Comparison of ENCODE assay signal across 27 cellular contexts in the genomic region with DNA sequence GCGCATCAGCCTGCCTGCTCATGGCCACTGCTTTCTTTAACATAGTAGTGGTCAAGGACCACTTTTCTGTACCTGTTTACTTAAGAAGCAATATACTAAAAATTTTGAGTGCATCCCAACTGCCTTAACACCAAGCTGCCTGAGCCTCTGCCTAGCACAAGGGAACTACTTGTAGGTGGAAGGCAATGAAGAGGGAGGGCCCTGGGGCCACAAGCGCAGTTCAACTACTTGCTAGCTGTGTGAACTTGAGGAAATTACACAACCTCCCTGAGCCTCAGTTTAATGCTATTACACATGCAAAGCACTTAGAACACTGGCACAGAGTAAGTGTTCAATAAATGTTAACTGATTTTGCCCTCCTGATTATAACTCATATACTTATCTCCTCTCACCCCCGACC. TPM values are rescaled to one million over a fixed set of nuclear protein-coding genes. Genes with fewer than 3 reads are reported as not detected.
DNase-seq lines count a peak whose midpoint lies in the region; ATAC-seq and TF ChIP-seq lines count a peak whose summit lies in the region.
"Had no signal": no experiment of that assay in that cellular context is flagged by ENCODE, and none has a peak within 500 bp of the region (broad histone marks: within the 10 kb centered on the region; RNA-seq: fewer than 3 reads in every experiment).

No MANE protein-coding gene starts in this region.

- H3K27ac ChIP-seq in GM23338 (ENCODE audit: low read depth) = no peak overlapping the region
- H3K27ac ChIP-seq: gastroesophageal sphincter, pancreas, Peyer's patch, right atrium auricular region, thoracic aorta had no signal

- TF ChIP-seq POLR2A in NB4 (IDR thresholded peaks at IDR 0.05; ENCODE audit: extremely low read depth, insufficient read length) = no peak

- peaks cover 11% of the 10 kb centered on the region for H4K20me1 ChIP-seq in GM23338 (replicated peaks; ENCODE audit: insufficient read depth)

- H3K27me3 Mint-ChIP-seq in GM23338 (ENCODE audit: insufficient read depth, low read depth, poor library complexity) (peaks cover 2% of the 10 kb centered on the region), progenitor cell of endocrine pancreas (no peaks in the 10 kb centered on the region)
- no peaks in the 10 kb centered on the region for H3K27me3 Mint-ChIP-seq in dendritic cell treated with granulocyte-macrophage colony-stimulating factor and Interleukin-4, amounts not matched to agents 40 ng/mL and 50 ng/mL, for 4 days
- H3K27me3 Mint-ChIP-seq: activated naive CD8-positive, alpha-beta T cell treated with anti-CD3 and anti-CD28 coated beads, Interleukin-2, amount 10 ng/mL, durations not matched to agents 7 days and 5 days; stimulated activated naive CD8-positive, alpha-beta T cell treated with anti-CD3 and anti-CD28 coated beads, Interleukin-15, Interleukin-2, amounts not matched to agents 100 ng/mL and 50 ng/mL, for 24 hours had no signal

- H3K9me3 Mint-ChIP-seq in GM23338 (no peaks in the 10 kb centered on the region), progenitor cell of endocrine pancreas (ENCODE audit: low read depth) (no peaks in the 10 kb centered on the region)
- no peaks in the 10 kb centered on the region for H3K9me3 Mint-ChIP-seq in dendritic cell treated with granulocyte-macrophage colony-stimulating factor and Interleukin-4, amounts not matched to agents 40 ng/mL and 50 ng/mL, for 4 days
- H3K9me3 Mint-ChIP-seq: activated naive CD8-positive, alpha-beta T cell treated with anti-CD3 and anti-CD28 coated beads, Interleukin-2, amount 10 ng/mL, durations not matched to agents 7 days and 5 days; activated T-cell treated with anti-CD3 and anti-CD28 coated beads, Interleukin-2, amount 50 U/mL, for 4 hours; nephron; stimulated activated naive CD8-positive, alpha-beta T cell treated with anti-CD3 and anti-CD28 coated beads, Interleukin-15, Interleukin-2, amounts not matched to agents 100 ng/mL and 50 ng/mL, for 24 hours had no signal

- 0 out of 2 replicates have a peak overlapping the region, but pooled peaks have one; percentile 8 for H3K4me2 ChIP-seq in GM23338

- H3K4me3 Mint-ChIP-seq in GM23338 (no peak overlapping the region), progenitor cell of endocrine pancreas (ENCODE audit: low read depth) (no peak overlapping the region)
- H3K4me3 Mint-ChIP-seq in dendritic cell treated with granulocyte-macrophage colony-stimulating factor and Interleukin-4, amounts not matched to agents 40 ng/mL and 50 ng/mL, for 4 days = no peak overlapping the region
- H3K4me3 Mint-ChIP-seq: activated naive CD8-positive, alpha-beta T cell treated with anti-CD3 and anti-CD28 coated beads, Interleukin-2, amount 10 ng/mL, durations not matched to agents 7 days and 5 days; activated T-cell treated with anti-CD3 and anti-CD28 coated beads, Interleukin-2, amount 50 U/mL, for 4 hours; nephron; stimulated activated naive CD8-positive, alpha-beta T cell treated with anti-CD3 and anti-CD28 coated beads, Interleukin-15, Interleukin-2, amounts not matched to agents 100 ng/mL and 50 ng/mL, for 24 hours had no signal

- intact Hi-C loops in dendritic cell treated with granulocyte-macrophage colony-stimulating factor and Interleukin-4, amounts not matched to agents 40 ng/mL and 50 ng/mL, for 4 days (cut with micrococcal nuclease) = no loop called here

- peak overlapping the region; percentile 17; the same call in 1 of the 2 replicates for H3K27ac Mint-ChIP-seq in GM23338
- H3K27ac Mint-ChIP-seq in dendritic cell treated with granulocyte-macrophage colony-stimulating factor and Interleukin-4, amounts not matched to agents 40 ng/mL and 50 ng/mL, for 4 days = peak overlapping the region; percentile 22
- H3K27ac Mint-ChIP-seq in progenitor cell of endocrine pancreas = peak overlapping the region; percentile 57
- H3K27ac Mint-ChIP-seq: nephron; stimulated activated naive CD8-positive, alpha-beta T cell treated with anti-CD3 and anti-CD28 coated beads, Interleukin-15, Interleukin-2, amounts not matched to agents 100 ng/mL and 50 ng/mL, for 24 hours had no signal

- H3K4me3 ChIP-seq in GM23338 = no peak overlapping the region
- H3K4me3 ChIP-seq in NB4 (ENCODE audit: low read depth, low read length) = no peak overlapping the region
- H3K4me3 ChIP-seq: gastroesophageal sphincter, pancreas, Peyer's patch, right atrium auricular region, thoracic aorta had no signal

- no peaks in the 10 kb centered on the region for H3F3A ChIP-seq in GM23338 (replicated peaks; ENCODE audit: low read depth)

- DNase-seq in GM23338 (ENCODE audit: low spot score) (no peak), NB4 (ENCODE audit: low read depth) (peak; percentile 35), progenitor cell of endocrine pancreas (ENCODE audit: low spot score, unreplicated experiment) (no peak), germinal center (ENCODE audit: low spot score) (no peak)
- DNase-seq: activated CD4-positive, CD25-positive, alpha-beta regulatory T cell; activated gamma-delta T cell; activated naive CD8-positive, alpha-beta T cell treated with anti-CD3 and anti-CD28 coated beads, Interleukin-2, amount 10 ng/mL, durations not matched to agents 7 days and 5 days; activated T-cell treated with anti-CD3 and anti-CD28 coated beads, Interleukin-2, amount 50 U/mL, for 4 hours; aorta; C1 segment of cervical spinal cord; hypothalamus; NCI-H1417 treated with DMSO at 0.1 percent for 48 hours; NCI-H2029 treated with DMSO at 0.1 percent for 48 hours; NCI-H524; NK-92 treated with Interleukin-12 subunit alpha and Interleukin-12 subunit beta, amount 100 ng/mL, for 24 hours; pancreas; Peyer's patch; SHP77; stimulated activated CD4-positive, alpha-beta T cell treated with anti-CD3 and anti-CD28 coated beads, Interleukin-1b, Interleukin-23, amount 100 ng/mL, for 48 hours had no signal

- H3K36me3 Mint-ChIP-seq in GM23338 (ENCODE audit: low read depth) (no peaks in the 10 kb centered on the region), progenitor cell of endocrine pancreas (ENCODE audit: insufficient read depth) (no peaks in the 10 kb centered on the region)
- H3K36me3 Mint-ChIP-seq in dendritic cell treated with granulocyte-macrophage colony-stimulating factor and Interleukin-4, amounts not matched to agents 40 ng/mL and 50 ng/mL, for 4 days (ENCODE audit: low read depth) = no peaks in the 10 kb centered on the region

- H2AFZ ChIP-seq in GM23338 = no peak overlapping the region

- H3K4me1 Mint-ChIP-seq in GM23338 (peaks cover 35% of the 10 kb centered on the region), progenitor cell of endocrine pancreas (ENCODE audit: low read depth) (peaks cover 28% of the 10 kb centered on the region)
- peaks cover 57% of the 10 kb centered on the region for H3K4me1 Mint-ChIP-seq in dendritic cell treated with granulocyte-macrophage colony-stimulating factor and Interleukin-4, amounts not matched to agents 40 ng/mL and 50 ng/mL, for 4 days (ENCODE audit: low read depth)

- H3K4me1 ChIP-seq in GM23338 (ENCODE audit: insufficient read depth) = peaks cover 37% of the 10 kb centered on the region

- H3K79me2 ChIP-seq in GM23338 (replicated peaks; ENCODE audit: insufficient read depth) = peaks cover 100% of the 10 kb centered on the region

- peaks cover 7% of the 10 kb centered on the region; the same call in 1 of the 2 replicates for H3K27me3 ChIP-seq in GM23338 (ENCODE audit: insufficient read depth)
- H3K27me3 ChIP-seq: gastroesophageal sphincter, pancreas, Peyer's patch, right atrium auricular region had no signal

- no peaks in the 10 kb centered on the region for H3K9me2 ChIP-seq in GM23338 (ENCODE audit: insufficient read depth)

- peak; percentile 40 for ATAC-seq in GM23338
- no peak for ATAC-seq in HG03520 (IDR thresholded peaks at IDR 0.05; ENCODE audit: unreplicated experiment)
- no peak for ATAC-seq in HG03095 (IDR thresholded peaks at IDR 0.05; ENCODE audit: unreplicated experiment)
- ATAC-seq: activated T-cell treated with anti-CD3 and anti-CD28 coated beads, Interleukin-2, amount 50 U/mL, for 4 hours; gastroesophageal sphincter; pancreas had no signal

- no peaks in the 10 kb centered on the region for H3K36me3 ChIP-seq in GM23338 (ENCODE audit: insufficient read depth)
- H3K36me3 ChIP-seq: gastroesophageal sphincter, pancreas, Peyer's patch, right atrium auricular region, thoracic aorta had no signal

- TF ChIP-seq CTCF in GM23338 (conservative IDR thresholded peaks at IDR 0.05; ENCODE audit: low read depth in 2 of 2) (no peak), NB4 (IDR thresholded peaks at IDR 0.05; ENCODE audit: low read depth, low read length) (no peak), progenitor cell of endocrine pancreas (IDR thresholded peaks at IDR 0.05; ENCODE audit: unreplicated experiment) (no peak)

TF ChIP-seq in GM23338, 12 proteins besides CTCF, POLR2A, EP300 and RAD21 (continues in another document):
- no peak for TF ChIP-seq STAT1 (IDR thresholded peaks at IDR 0.05; ENCODE audit: unreplicated experiment)
- TF ChIP-seq, protein P1, sequence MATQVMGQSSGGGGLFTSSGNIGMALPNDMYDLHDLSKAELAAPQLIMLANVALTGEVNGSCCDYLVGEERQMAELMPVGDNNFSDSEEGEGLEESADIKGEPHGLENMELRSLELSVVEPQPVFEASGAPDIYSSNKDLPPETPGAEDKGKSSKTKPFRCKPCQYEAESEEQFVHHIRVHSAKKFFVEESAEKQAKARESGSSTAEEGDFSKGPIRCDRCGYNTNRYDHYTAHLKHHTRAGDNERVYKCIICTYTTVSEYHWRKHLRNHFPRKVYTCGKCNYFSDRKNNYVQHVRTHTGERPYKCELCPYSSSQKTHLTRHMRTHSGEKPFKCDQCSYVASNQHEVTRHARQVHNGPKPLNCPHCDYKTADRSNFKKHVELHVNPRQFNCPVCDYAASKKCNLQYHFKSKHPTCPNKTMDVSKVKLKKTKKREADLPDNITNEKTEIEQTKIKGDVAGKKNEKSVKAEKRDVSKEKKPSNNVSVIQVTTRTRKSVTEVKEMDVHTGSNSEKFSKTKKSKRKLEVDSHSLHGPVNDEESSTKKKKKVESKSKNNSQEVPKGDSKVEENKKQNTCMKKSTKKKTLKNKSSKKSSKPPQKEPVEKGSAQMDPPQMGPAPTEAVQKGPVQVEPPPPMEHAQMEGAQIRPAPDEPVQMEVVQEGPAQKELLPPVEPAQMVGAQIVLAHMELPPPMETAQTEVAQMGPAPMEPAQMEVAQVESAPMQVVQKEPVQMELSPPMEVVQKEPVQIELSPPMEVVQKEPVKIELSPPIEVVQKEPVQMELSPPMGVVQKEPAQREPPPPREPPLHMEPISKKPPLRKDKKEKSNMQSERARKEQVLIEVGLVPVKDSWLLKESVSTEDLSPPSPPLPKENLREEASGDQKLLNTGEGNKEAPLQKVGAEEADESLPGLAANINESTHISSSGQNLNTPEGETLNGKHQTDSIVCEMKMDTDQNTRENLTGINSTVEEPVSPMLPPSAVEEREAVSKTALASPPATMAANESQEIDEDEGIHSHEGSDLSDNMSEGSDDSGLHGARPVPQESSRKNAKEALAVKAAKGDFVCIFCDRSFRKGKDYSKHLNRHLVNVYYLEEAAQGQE (IDR thresholded peaks at IDR 0.05; ENCODE audit: unreplicated experiment) = no peak
- TF ChIP-seq NANOG (IDR thresholded peaks at IDR 0.05; ENCODE audit: borderline replicate concordance) = no peak
- no peak for TF ChIP-seq JUNB (IDR thresholded peaks at IDR 0.05; ENCODE audit: unreplicated experiment)

RNA-seq across cellular contexts. Expression of a gene that starts 6.3 kb away (rescaled TPM):
- total RNA-seq in GM23338 (2014; rRNA removed; shearing (Covaris generic)) = 34.5 and 54.0 TPM in 2 replicates
- 12.1 and 13.0 TPM in 2 replicates for polyA plus RNA-seq in GM23338 (2016; fragmentation: Nextera tagmentation; extraction: Ambion mirVana)
- 28.9 and 30.0 TPM in 2 replicates for total RNA-seq in progenitor cell of endocrine pancreas
